In the genomic region with DNA sequence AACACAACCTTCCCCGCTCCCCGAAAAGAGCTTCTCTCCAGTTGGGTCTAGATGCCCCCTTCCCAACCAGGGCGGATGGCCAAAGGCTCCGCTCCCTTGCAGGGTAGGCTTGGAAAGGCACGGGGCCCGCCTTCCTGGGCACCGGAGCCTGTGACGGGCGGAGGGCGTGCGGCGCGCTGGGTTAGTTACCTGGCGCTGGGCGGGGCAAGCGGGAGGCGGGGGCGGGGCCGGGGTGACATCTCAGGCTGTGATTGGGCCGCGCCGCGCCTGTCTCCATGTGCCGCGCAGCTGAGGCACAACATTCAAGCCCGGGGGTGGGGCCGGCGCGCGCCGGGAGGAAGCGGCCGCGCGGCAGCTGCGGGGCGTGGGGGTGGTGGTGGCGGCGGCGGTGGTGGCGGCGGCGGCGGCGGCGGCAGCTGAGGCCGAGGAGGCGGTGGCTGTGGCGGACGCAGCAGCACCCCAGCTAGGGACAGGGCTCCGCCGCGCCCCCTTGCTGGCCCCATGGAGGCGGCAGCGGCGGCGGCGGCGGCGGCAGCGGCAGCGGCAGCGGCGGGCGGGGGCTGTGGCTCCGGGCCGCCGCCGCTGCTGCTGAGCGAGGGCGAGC, we compare ENCODE assay signal across 8 cellular contexts. TPM values are rescaled to one million over a fixed set of nuclear protein-coding genes. Genes with fewer than 3 reads are reported as not detected.
A peak's percentile ranks its signal among the peaks of the same experiment; 100 is the strongest.
DNase-seq lines count a peak whose midpoint lies in the region; ATAC-seq and FAIRE-seq lines count a peak whose summit lies in the region.

A gene (plus strand): TSS at position 298 of the 604 bp plus-strand sequence. CDS start 204 bp downstream, at position 502.

- no peaks in the 10 kb centered on the region for H3K9me3 Mint-ChIP-seq in activated T-helper 1 cell treated with anti-CD3 and anti-CD28 coated beads, Interleukin-12 subunit alpha, Interleukin-12 subunit beta, Interleukin-2, Interleukin-4 antibody, amounts not matched to agents 30 ng/mL and 10 ng/mL and 1 ng/mL, durations not matched to agents 14 hours and 24 hours and 36 hours
- H3K9me3 Mint-ChIP-seq in naive B cell, result peaks cover 0 to 12% (median 3%) of the 10 kb centered on the region in 7 donors

- no peak within 1 kb of the TSS for H3K27ac Mint-ChIP-seq in activated T-helper 1 cell treated with anti-CD3 and anti-CD28 coated beads, Interleukin-12 subunit alpha, Interleukin-12 subunit beta, Interleukin-2, Interleukin-4 antibody, amounts not matched to agents 30 ng/mL and 10 ng/mL and 1 ng/mL, durations not matched to agents 14 hours and 24 hours and 36 hours
- H3K27ac Mint-ChIP-seq in naive B cell, result peak within 1 kb of the TSS in 5 of 6 donors; percentile 60 to 70 (median 66)

- H3K4me1 Mint-ChIP-seq in activated T-helper 1 cell treated with anti-CD3 and anti-CD28 coated beads, Interleukin-12 subunit alpha, Interleukin-12 subunit beta, Interleukin-2, Interleukin-4 antibody, amounts not matched to agents 30 ng/mL and 10 ng/mL and 1 ng/mL, durations not matched to agents 14 hours and 24 hours and 36 hours (ENCODE audit: low read depth), result no peaks in the 10 kb centered on the region
- peaks cover 0 to 6% (median 3%) of the 10 kb centered on the region in 3 donors for H3K4me1 Mint-ChIP-seq in naive B cell

- no peak for FAIRE-seq in RCC 7860 (lab: Jason Lieb, UNC)

- ATAC-seq in GM21529 (IDR thresholded peaks at IDR 0.05; ENCODE audit: unreplicated experiment) (peak; percentile 94), naive B cell (ENCODE audit: low read depth in 2 of 2) (peak; percentile 92)

- DNase-seq in D341Med (ENCODE audit: low spot score) (peak; percentile 92), HuH-7.5 (ENCODE audit: low spot score) (peak; percentile 58), RCC 7860 (ENCODE audit: low spot score) (peak; percentile 4), fibroblast of gingiva (ENCODE audit: low read depth) (peak; percentile 39), naive B cell (peak; percentile 71)
- DNase-seq in activated T-helper 1 cell treated with anti-CD3 and anti-CD28 coated beads, Interleukin-12 subunit alpha, Interleukin-12 subunit beta, Interleukin-2, Interleukin-4 antibody, amounts not matched to agents 30 ng/mL and 10 ng/mL and 1 ng/mL, durations not matched to agents 14 hours and 24 hours and 36 hours (ENCODE audit: low spot score), result peak; percentile 39
- DNase-seq in stimulated activated CD8-positive, alpha-beta memory T cell treated with anti-CD3 and anti-CD28 coated beads, Interleukin-7, amount 100 ng/mL, for 48 hours (ENCODE audit: extremely low read depth in 1 of 2, low read depth in 1 of 2), result peak; percentile 27 to 54

- peak within 1 kb of the TSS; percentile 74 for H3K4me3 Mint-ChIP-seq in activated T-helper 1 cell treated with anti-CD3 and anti-CD28 coated beads, Interleukin-12 subunit alpha, Interleukin-12 subunit beta, Interleukin-2, Interleukin-4 antibody, amounts not matched to agents 30 ng/mL and 10 ng/mL and 1 ng/mL, durations not matched to agents 14 hours and 24 hours and 36 hours
- peak within 1 kb of the TSS; percentile 82 to 93 (median 90) for H3K4me3 Mint-ChIP-seq in naive B cell

- peaks cover 24% of the 10 kb centered on the region for H3K27me3 Mint-ChIP-seq in activated T-helper 1 cell treated with anti-CD3 and anti-CD28 coated beads, Interleukin-12 subunit alpha, Interleukin-12 subunit beta, Interleukin-2, Interleukin-4 antibody, amounts not matched to agents 30 ng/mL and 10 ng/mL and 1 ng/mL, durations not matched to agents 14 hours and 24 hours and 36 hours (ENCODE audit: insufficient read depth)
- no peaks in the 10 kb centered on the region for H3K27me3 Mint-ChIP-seq in naive B cell

- no peaks in the 10 kb centered on the region for H3K36me3 Mint-ChIP-seq in activated T-helper 1 cell treated with anti-CD3 and anti-CD28 coated beads, Interleukin-12 subunit alpha, Interleukin-12 subunit beta, Interleukin-2, Interleukin-4 antibody, amounts not matched to agents 30 ng/mL and 10 ng/mL and 1 ng/mL, durations not matched to agents 14 hours and 24 hours and 36 hours (ENCODE audit: low read depth)
- H3K36me3 Mint-ChIP-seq in naive B cell, result no peaks in the 10 kb centered on the region

- intact Hi-C loops in activated T-helper 1 cell treated with anti-CD3 and anti-CD28 coated beads, Interleukin-12 subunit alpha, Interleukin-12 subunit beta, Interleukin-2, Interleukin-4 antibody, amounts not matched to agents 30 ng/mL and 10 ng/mL and 1 ng/mL, durations not matched to agents 14 hours and 24 hours and 36 hours (cut with micrococcal nuclease), result loop anchor here (2.0 kb wide), 1 partner anchor 76 kb away; a partner anchor contains a TSS

RNA-seq across cellular contexts. Expression of the gene that starts here (rescaled TPM):
- not detected in 2 replicates for total RNA-seq in activated T-helper 1 cell treated with anti-CD3 and anti-CD28 coated beads, Interleukin-12 subunit alpha, Interleukin-12 subunit beta, Interleukin-2, Interleukin-4 antibody, amounts not matched to agents 30 ng/mL and 10 ng/mL and 1 ng/mL, durations not matched to agents 14 hours and 24 hours and 36 hours
- polyA plus RNA-seq in naive B cell (ENCODE audit: low read depth in 6 of 6), result 1 to 10 TPM in 5 of 6 donors, not detected in 1; 1.2 to 3.2 (median 2.2) TPM

Comparison
In these comparisons a context has a peak if more than half of its experiments do, and no peak if none do; other contexts are left out.
1. Peak in every context shown above with its lines: DNase-seq and ATAC-seq.
2. Peak in DNase-seq in activated T-helper 1 cell treated with anti-CD3 and anti-CD28 coated beads, Interleukin-12 subunit alpha, Interleukin-12 subunit beta, Interleukin-2, Interleukin-4 antibody, amounts not matched to agents 30 ng/mL and 10 ng/mL and 1 ng/mL, durations not matched to agents 14 hours and 24 hours and 36 hours; RNA of the gene not detected or under 1 TPM.
3. DNase-seq: peak in every context shown above with its lines; median percentile 92 in D341Med; 71 in naive B cell; 58 in HuH-7.5; 40 in stimulated activated CD8-positive, alpha-beta memory T cell treated with anti-CD3 and anti-CD28 coated beads, Interleukin-7, amount 100 ng/mL, for 48 hours; 39 in activated T-helper 1 cell treated with anti-CD3 and anti-CD28 coated beads, Interleukin-12 subunit alpha, Interleukin-12 subunit beta, Interleukin-2, Interleukin-4 antibody, amounts not matched to agents 30 ng/mL and 10 ng/mL and 1 ng/mL, durations not matched to agents 14 hours and 24 hours and 36 hours; 39 in fibroblast of gingiva; 4 in RCC 7860.